8 cellular contexts compared by ENCODE assay signal in genomic region chr1:198669023-198669698, GRCh38. TPM values are rescaled to one million over a fixed set of nuclear protein-coding genes. Genes with fewer than 3 reads are reported as not detected.
DNase-seq lines count a peak whose midpoint lies in the region; ATAC-seq and TF ChIP-seq lines count a peak whose summit lies in the region.

No MANE protein-coding gene starts in this region.

- no peak overlapping the region for H2BK120ac ChIP-seq in H9 (ENCODE audit: low read depth, low read length, poor library complexity, severe bottlenecking)

- no CpG with 5 or more reads among the region's 5 CpGs for WGBS in H9 (ENCODE audit: extremely low coverage, insufficient read length, low lambda C conversion rate)

- no peaks in the 10 kb centered on the region for H3K9me3 ChIP-seq in H9 (ENCODE audit: control insufficient read depth, low read depth, low read length)

- H3K23me2 ChIP-seq in H9 (ENCODE audit: insufficient read length, low read depth, low read length, poor library complexity, severe bottlenecking) = no peaks in the 10 kb centered on the region

- no peak overlapping the region for H4K8ac ChIP-seq in H9 (replicated peaks; ENCODE audit: insufficient read length, low read depth, low read length)

- no peak overlapping the region for H3K4ac ChIP-seq in H9 (ENCODE audit: low read depth, low read length)

- H3K14ac ChIP-seq in H9 (ENCODE audit: insufficient read depth, low read length) = no peak overlapping the region

- no peak overlapping the region for H2AK5ac ChIP-seq in H9 (ENCODE audit: insufficient read length, low read length)

- TF ChIP-seq CTCF in H9 (conservative IDR thresholded peaks at IDR 0.05) = no peak

- H2AFZ ChIP-seq in H9 (ENCODE audit: low read length) = no peak overlapping the region

- no peak overlapping the region for H3K4me2 ChIP-seq in H9 (ENCODE audit: insufficient read depth, insufficient read length, low read length)

- peak overlapping the region; percentile 80 for H3K27ac Mint-ChIP-seq in activated CD8-positive, alpha-beta T cell treated with anti-CD3 and anti-CD28 coated beads, Interleukin-2, amount 10 ng/mL, durations not matched to agents 7 days and 5 days
- no peak overlapping the region; a peak in 1 of 7 replicates for H3K27ac Mint-ChIP-seq in H9

- H4K5ac ChIP-seq in H9 (ENCODE audit: insufficient read length, low read depth, low read length) = no peak overlapping the region

- no peak overlapping the region for H2BK15ac ChIP-seq in H9 (ENCODE audit: low read depth, low read length)

- no peak overlapping the region for H3T11ph ChIP-seq in H9 (ENCODE audit: low read length)

- H3K27me3 ChIP-seq in H9 (ENCODE audit: insufficient read depth, low read length) = no peaks in the 10 kb centered on the region

- CTCF ChIA-PET in activated CD8-positive, alpha-beta T cell treated with anti-CD3 and anti-CD28 coated beads, Interleukin-2, amount 10 ng/mL, durations not matched to agents 7 days and 5 days (lab: Charles Lee) = interaction anchor here (1.0 to 1.4 kb wide), 2 partner anchors 9 to 13 kb away, joined by 4 to 5 read pairs; no protein-coding TSS in a partner anchor

- no peak overlapping the region for H3K9ac ChIP-seq in H9 (ENCODE audit: extremely low read depth, insufficient read length, low read length)

- no peak overlapping the region for H2BK5ac ChIP-seq in H9 (ENCODE audit: insufficient read length, low read length)

- intact Hi-C loops in head of caudate nucleus (cut with DNase I) = no loop called here

- H3K27me3 Mint-ChIP-seq in activated CD8-positive, alpha-beta T cell treated with anti-CD3 and anti-CD28 coated beads, Interleukin-2, amount 10 ng/mL, durations not matched to agents 7 days and 5 days (ENCODE audit: low read depth) = no peaks in the 10 kb centered on the region
- no peaks in the 10 kb centered on the region for H3K27me3 Mint-ChIP-seq in H9 (ENCODE audit: low read depth)

- H3K79me2 ChIP-seq in H9 (ENCODE audit: insufficient read depth, low read length) = no peaks in the 10 kb centered on the region

- H3K4me1 Mint-ChIP-seq in activated CD8-positive, alpha-beta T cell treated with anti-CD3 and anti-CD28 coated beads, Interleukin-2, amount 10 ng/mL, durations not matched to agents 7 days and 5 days (ENCODE audit: low read depth) = peaks cover 84% of the 10 kb centered on the region
- H3K4me1 Mint-ChIP-seq in H9 = peaks cover 2 to 11% of the 10 kb centered on the region in 2 experiments

- H4K91ac ChIP-seq in H9 (ENCODE audit: insufficient read length, low read depth, low read length) = no peak overlapping the region

- H3K18ac ChIP-seq in H9 (ENCODE audit: insufficient read length, low read depth, low read length) = no peak overlapping the region

- no peak overlapping the region for H3K23ac ChIP-seq in H9 (ENCODE audit: insufficient read length, low read depth, low read length)

- H3K56ac ChIP-seq in H9 (ENCODE audit: insufficient read length, low read depth, low read length) = no peak overlapping the region

- H3K79me1 ChIP-seq in H9 (ENCODE audit: insufficient read depth, low read depth, low read length, poor library complexity, severe bottlenecking) = no peaks in the 10 kb centered on the region

- H3K4me1 ChIP-seq in H9 (ENCODE audit: insufficient read depth, low read length) = no peaks in the 10 kb centered on the region

- no peak overlapping the region for H2BK12ac ChIP-seq in H9 (ENCODE audit: insufficient read length, low read depth, low read length)

- H3K27ac ChIP-seq in H9 (ENCODE audit: insufficient read length, low read depth, low read length) = no peak overlapping the region

- ATAC-seq in GM21529 (IDR thresholded peaks at IDR 0.05; ENCODE audit: unreplicated experiment) = peak; percentile 81
- ATAC-seq in activated CD8-positive, alpha-beta T cell treated with anti-CD3 and anti-CD28 coated beads, Interleukin-2, amount 10 ng/mL, durations not matched to agents 7 days and 5 days = peak; percentile 79

- H2BK20ac ChIP-seq in H9 (ENCODE audit: low read depth, low read length, poor library complexity, severe bottlenecking) = no peak overlapping the region

- peak overlapping the region; percentile 21 for H3K4me3 Mint-ChIP-seq in activated CD8-positive, alpha-beta T cell treated with anti-CD3 and anti-CD28 coated beads, Interleukin-2, amount 10 ng/mL, durations not matched to agents 7 days and 5 days
- H3K4me3 Mint-ChIP-seq in H9 = no peak overlapping the region

- DNase-seq in GM04503 (ENCODE audit: low read depth) (peak; percentile 96), HT1080 (ENCODE audit: low read depth) (peak; percentile 95), kidney tubule cell (ENCODE audit: low spot score) (peak; percentile 86), H9 (no peak), 8988T (no peak), head of caudate nucleus (no peak)
- DNase-seq in activated CD8-positive, alpha-beta T cell treated with anti-CD3 and anti-CD28 coated beads, Interleukin-2, amount 10 ng/mL, durations not matched to agents 7 days and 5 days = peak; percentile 52

- H4K20me1 ChIP-seq in H9 (ENCODE audit: control insufficient read depth, insufficient read depth, insufficient read length) = no peaks in the 10 kb centered on the region

- POLR2A ChIA-PET in activated CD8-positive, alpha-beta T cell treated with anti-CD3 and anti-CD28 coated beads, Interleukin-2, amount 10 ng/mL, durations not matched to agents 7 days and 5 days (lab: Charles Lee) = interaction anchor here (0.6 to 4.5 kb wide), 4 partner anchors 9 to 511 kb away, joined by 4 to 27 read pairs (median 10); no protein-coding TSS in a partner anchor

- no peaks in the 10 kb centered on the region for H3K9me3 Mint-ChIP-seq in activated CD8-positive, alpha-beta T cell treated with anti-CD3 and anti-CD28 coated beads, Interleukin-2, amount 10 ng/mL, durations not matched to agents 7 days and 5 days (ENCODE audit: insufficient read depth)
- H3K9me3 Mint-ChIP-seq in H9 = no peaks in the 10 kb centered on the region

- H3K36me3 Mint-ChIP-seq in activated CD8-positive, alpha-beta T cell treated with anti-CD3 and anti-CD28 coated beads, Interleukin-2, amount 10 ng/mL, durations not matched to agents 7 days and 5 days (ENCODE audit: low read depth) = peaks cover 81% of the 10 kb centered on the region
- H3K36me3 Mint-ChIP-seq in H9 (ENCODE audit: insufficient read depth in 1 of 3, low read depth in 3 of 3) = no peaks in the 10 kb centered on the region

RNA-seq across cellular contexts. Expression of gene PTPRC, which starts 30.3 kb away (rescaled TPM):
- total RNA-seq in HT1080 (2014; rRNA removed; shearing (Covaris generic)) = 0.16 and 0.23 TPM in 2 replicates
- 0.02 TPM in 1 of 2 replicates, not detected in the other for polyA plus RNA-seq in HT1080 (2015; cell fraction: cytosol; rRNA removed)
- polyA plus RNA-seq in HT1080 (2015; cell fraction: nucleus; rRNA removed) = 0.12 TPM in 1 of 2 replicates, not detected in the other
- 100 to 1,000 TPM; 604 to 619 TPM for total RNA-seq in activated CD8-positive, alpha-beta T cell treated with anti-CD3 and anti-CD28 coated beads, Interleukin-2, amount 10 ng/mL, durations not matched to agents 7 days and 5 days
- not detected in 2 replicates for total RNA-seq in H9 (2021)

Comparison
In these comparisons a context has a peak if more than half of its experiments do, and no peak if none do; other contexts are left out.
1. DNase-seq: peak in GM04503 (single experiment), HT1080 (single experiment), activated CD8-positive, alpha-beta T cell treated with anti-CD3 and anti-CD28 coated beads, Interleukin-2, amount 10 ng/mL, durations not matched to agents 7 days and 5 days (single experiment) and kidney tubule cell (single experiment); none in H9 (single experiment), 8988T (single experiment) and head of caudate nucleus (0 of 42).
2. RNA of gene PTPRC, which starts 30.3 kb away (total RNA-seq): 604 to 619 TPM in activated CD8-positive, alpha-beta T cell treated with anti-CD3 and anti-CD28 coated beads, Interleukin-2, amount 10 ng/mL, durations not matched to agents 7 days and 5 days; 0.16 to 0.23 TPM in HT1080 and not detected in H9; every median in the first group is over 100 times any median in the second.